9 cellular contexts compared by ENCODE assay signal in the genomic region with DNA sequence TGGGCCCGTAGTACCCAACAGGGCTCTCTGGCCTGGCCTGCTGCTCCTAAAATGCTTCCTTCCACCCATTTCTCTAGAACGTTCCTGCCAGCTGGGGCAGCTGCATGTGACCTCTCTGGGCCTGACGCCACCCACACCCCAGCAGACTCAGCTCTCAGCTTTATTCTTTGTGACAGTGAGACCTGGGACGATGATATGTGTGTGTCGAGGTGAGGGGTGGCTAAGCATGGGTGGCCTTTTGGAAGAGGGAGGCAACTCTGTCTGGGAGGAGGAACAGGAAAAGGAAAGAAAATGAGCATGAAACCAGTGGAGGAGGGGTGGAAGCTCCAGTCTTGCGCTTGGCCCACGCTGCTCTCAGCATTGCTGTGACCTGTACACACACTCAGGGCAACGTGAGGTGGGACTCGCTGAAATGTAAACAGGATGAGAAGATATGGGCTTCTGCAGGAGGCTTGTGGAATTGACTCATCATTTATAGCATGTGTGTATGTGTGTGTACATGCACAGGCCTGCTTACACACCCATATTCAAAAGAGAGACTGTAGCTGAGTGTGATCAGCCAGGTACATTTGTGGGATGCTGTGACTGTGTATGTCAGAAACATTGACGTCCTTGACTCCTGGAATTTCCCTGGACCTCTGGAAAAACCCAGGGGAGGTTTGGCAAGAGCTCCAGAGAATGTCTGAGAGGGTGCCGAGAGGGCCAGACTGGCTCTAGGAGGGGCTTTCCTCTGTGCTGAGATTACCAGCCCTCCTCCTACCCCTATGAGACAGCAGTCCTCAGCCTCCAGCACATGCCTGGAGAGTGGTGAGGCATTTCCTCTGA.
A peak's percentile ranks its signal among the peaks of the same experiment; 100 is the strongest.
DNase-seq lines count a peak whose midpoint lies in the region; ATAC-seq and TF ChIP-seq lines count a peak whose summit lies in the region.
"Had no signal": no experiment of that assay in that cellular context is flagged by ENCODE, and none has a peak within 500 bp of the region (broad histone marks: within the 10 kb centered on the region; RNA-seq: fewer than 3 reads in every experiment).

No MANE protein-coding gene starts in this region.

- WGBS in spleen, 5 donors, result 53 to 67% (median 60%) methylated on average over 10 to 11 of the region's 11 CpGs

- no peak for TF ChIP-seq POLR2A in spleen (IDR thresholded peaks at IDR 0.05)

- H3K4me3 ChIP-seq in fibroblast of mammary gland (ENCODE audit: control insufficient read depth, low read depth, low read length) (no peak overlapping the region), spleen (no peak overlapping the region), GM23338 (no peak overlapping the region), Karpas-422 (ENCODE audit: low read length) (no peak overlapping the region)

- DNase-seq in HT1080 (ENCODE audit: low read depth) (peak; percentile 56), fibroblast of mammary gland (ENCODE audit: low read depth) (peak; percentile 66), spleen (no peak), GM23338 (ENCODE audit: low spot score) (no peak), progenitor cell of endocrine pancreas (ENCODE audit: low spot score, unreplicated experiment) (no peak), Karpas-422 (no peak)
- no peak for DNase-seq in stimulated activated CD4-positive, alpha-beta T cell treated with anti-CD3 and anti-CD28 coated beads, Interleukin-2, amount 100 ng/mL, for 48 hours
- DNase-seq: natural killer cell had no signal

- H3K4me1 ChIP-seq in spleen (peaks cover 0 to 12% (median 3%) of the 10 kb centered on the region in 6 donors), GM23338 (ENCODE audit: insufficient read depth) (peaks cover 14% of the 10 kb centered on the region; the same call in 1 of the 2 replicates), Karpas-422 (ENCODE audit: low read length) (no peaks in the 10 kb centered on the region)

- H3K4me3 Mint-ChIP-seq in GM23338 (no peak overlapping the region), progenitor cell of endocrine pancreas (ENCODE audit: low read depth) (no peak overlapping the region)
- H3K4me3 Mint-ChIP-seq: natural killer cell had no signal

- intact Hi-C loops in spleen (cut with DNase I; ENCODE audit: low total_unique reads), result no loop called here

- H3K27me3 Mint-ChIP-seq in GM23338 (ENCODE audit: insufficient read depth, low read depth, poor library complexity) (peaks cover 1% of the 10 kb centered on the region), progenitor cell of endocrine pancreas (no peaks in the 10 kb centered on the region)

- no peak overlapping the region for H2AFZ ChIP-seq in GM23338
- H2AFZ ChIP-seq in Karpas-422 (ENCODE audit: low read length), result no peak overlapping the region

- no peak overlapping the region for H3K9ac ChIP-seq in Karpas-422 (ENCODE audit: low read length)

- H3K27me3 ChIP-seq in spleen (replicated peaks in 1 of 7), result no peaks in the 10 kb centered on the region
- no peaks in the 10 kb centered on the region for H3K27me3 ChIP-seq in GM23338 (ENCODE audit: insufficient read depth)
- H3K27me3 ChIP-seq in Karpas-422 (ENCODE audit: low read length), result no peaks in the 10 kb centered on the region

- peak overlapping the region in 5 of 8 donors; percentile 14 to 41 (median 32) for H3K27ac ChIP-seq in spleen
- no peak overlapping the region for H3K27ac ChIP-seq in GM23338 (ENCODE audit: low read depth)
- H3K27ac ChIP-seq in Karpas-422 (ENCODE audit: low read length), result no peak overlapping the region

- H3K9me3 Mint-ChIP-seq in GM23338, result no peaks in the 10 kb centered on the region
- H3K9me3 Mint-ChIP-seq in progenitor cell of endocrine pancreas (ENCODE audit: low read depth), result peaks cover 15% of the 10 kb centered on the region
- H3K9me3 Mint-ChIP-seq: natural killer cell had no signal

- no peak overlapping the region for H3K4me2 ChIP-seq in GM23338
- H3K4me2 ChIP-seq in Karpas-422 (ENCODE audit: low read depth, low read length, poor library complexity, severe bottlenecking), result no peak overlapping the region

- H3K79me2 ChIP-seq in GM23338 (replicated peaks; ENCODE audit: insufficient read depth), result no peaks in the 10 kb centered on the region
- H3K79me2 ChIP-seq in Karpas-422 (ENCODE audit: low read length), result no peaks in the 10 kb centered on the region

- H3K9me2 ChIP-seq in GM23338 (ENCODE audit: insufficient read depth) (no peaks in the 10 kb centered on the region), Karpas-422 (replicated peaks; ENCODE audit: insufficient read depth, low read length) (no peaks in the 10 kb centered on the region)

- H4K20me1 ChIP-seq in GM23338 (replicated peaks; ENCODE audit: insufficient read depth), result no peaks in the 10 kb centered on the region
- H4K20me1 ChIP-seq in Karpas-422 (ENCODE audit: insufficient read depth, low read depth, low read length), result no peaks in the 10 kb centered on the region

- no peaks in the 10 kb centered on the region for H3K36me3 Mint-ChIP-seq in GM23338 (ENCODE audit: low read depth)
- H3K36me3 Mint-ChIP-seq in progenitor cell of endocrine pancreas (ENCODE audit: insufficient read depth), result peaks cover 2% of the 10 kb centered on the region
- H3K36me3 Mint-ChIP-seq: natural killer cell had no signal

- H3K27ac Mint-ChIP-seq in GM23338 (no peak overlapping the region), progenitor cell of endocrine pancreas (no peak overlapping the region)
- H3K27ac Mint-ChIP-seq: natural killer cell had no signal

- H3K36me3 ChIP-seq in spleen (no peaks in the 10 kb centered on the region), GM23338 (ENCODE audit: insufficient read depth) (no peaks in the 10 kb centered on the region), Karpas-422 (ENCODE audit: insufficient read depth, low read length) (no peaks in the 10 kb centered on the region)

- ATAC-seq in GM19324 (IDR thresholded peaks at IDR 0.05; ENCODE audit: low FRiP score, unreplicated experiment) (peak; percentile 29), GM23338 (no peak)
- ATAC-seq: natural killer cell had no signal

- H3K4me1 Mint-ChIP-seq in GM23338 (peaks cover 23% of the 10 kb centered on the region; the same call in 2 of the 3 replicates), progenitor cell of endocrine pancreas (ENCODE audit: low read depth) (peaks cover 5% of the 10 kb centered on the region)
- H3K4me1 Mint-ChIP-seq: natural killer cell had no signal

- H3F3A ChIP-seq in GM23338 (replicated peaks; ENCODE audit: low read depth), result no peaks in the 10 kb centered on the region

- TF ChIP-seq CTCF in fibroblast of mammary gland (conservative IDR thresholded peaks at IDR 0.05; ENCODE audit: control insufficient read depth, insufficient read depth, low read depth, low read length) (no peak), spleen (IDR thresholded peaks at IDR 0.05 in 8 of 11, conservative IDR thresholded peaks at IDR 0.05 in 3 of 11) (no peak), GM23338 (conservative IDR thresholded peaks at IDR 0.05; ENCODE audit: low read depth in 2 of 2) (no peak), progenitor cell of endocrine pancreas (IDR thresholded peaks at IDR 0.05; ENCODE audit: unreplicated experiment) (no peak)

- H3K9me3 ChIP-seq in spleen (no peaks in the 10 kb centered on the region), Karpas-422 (ENCODE audit: low read length) (no peaks in the 10 kb centered on the region)

TF ChIP-seq in GM23338, 12 proteins besides CTCF, POLR2A, EP300 and RAD21:
- TF ChIP-seq, protein P1, sequence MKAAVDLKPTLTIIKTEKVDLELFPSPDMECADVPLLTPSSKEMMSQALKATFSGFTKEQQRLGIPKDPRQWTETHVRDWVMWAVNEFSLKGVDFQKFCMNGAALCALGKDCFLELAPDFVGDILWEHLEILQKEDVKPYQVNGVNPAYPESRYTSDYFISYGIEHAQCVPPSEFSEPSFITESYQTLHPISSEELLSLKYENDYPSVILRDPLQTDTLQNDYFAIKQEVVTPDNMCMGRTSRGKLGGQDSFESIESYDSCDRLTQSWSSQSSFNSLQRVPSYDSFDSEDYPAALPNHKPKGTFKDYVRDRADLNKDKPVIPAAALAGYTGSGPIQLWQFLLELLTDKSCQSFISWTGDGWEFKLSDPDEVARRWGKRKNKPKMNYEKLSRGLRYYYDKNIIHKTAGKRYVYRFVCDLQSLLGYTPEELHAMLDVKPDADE (IDR thresholded peaks at IDR 0.05), result no peak

Comparison
In these comparisons a context has a peak if more than half of its experiments do, and no peak if none do; other contexts are left out.
1. DNase-seq: peak in HT1080 (single experiment) and fibroblast of mammary gland (single experiment); none in spleen (single experiment), GM23338 (single experiment), progenitor cell of endocrine pancreas (single experiment), stimulated activated CD4-positive, alpha-beta T cell treated with anti-CD3 and anti-CD28 coated beads, Interleukin-2, amount 100 ng/mL, for 48 hours (0 of 2) and Karpas-422 (single experiment).
2. H3K27ac ChIP-seq: peak in spleen (5 of 8); none in GM23338 (single experiment) and Karpas-422 (single experiment).